Comparison of ENCODE assay signal across 11 cellular contexts in the genomic region with DNA sequence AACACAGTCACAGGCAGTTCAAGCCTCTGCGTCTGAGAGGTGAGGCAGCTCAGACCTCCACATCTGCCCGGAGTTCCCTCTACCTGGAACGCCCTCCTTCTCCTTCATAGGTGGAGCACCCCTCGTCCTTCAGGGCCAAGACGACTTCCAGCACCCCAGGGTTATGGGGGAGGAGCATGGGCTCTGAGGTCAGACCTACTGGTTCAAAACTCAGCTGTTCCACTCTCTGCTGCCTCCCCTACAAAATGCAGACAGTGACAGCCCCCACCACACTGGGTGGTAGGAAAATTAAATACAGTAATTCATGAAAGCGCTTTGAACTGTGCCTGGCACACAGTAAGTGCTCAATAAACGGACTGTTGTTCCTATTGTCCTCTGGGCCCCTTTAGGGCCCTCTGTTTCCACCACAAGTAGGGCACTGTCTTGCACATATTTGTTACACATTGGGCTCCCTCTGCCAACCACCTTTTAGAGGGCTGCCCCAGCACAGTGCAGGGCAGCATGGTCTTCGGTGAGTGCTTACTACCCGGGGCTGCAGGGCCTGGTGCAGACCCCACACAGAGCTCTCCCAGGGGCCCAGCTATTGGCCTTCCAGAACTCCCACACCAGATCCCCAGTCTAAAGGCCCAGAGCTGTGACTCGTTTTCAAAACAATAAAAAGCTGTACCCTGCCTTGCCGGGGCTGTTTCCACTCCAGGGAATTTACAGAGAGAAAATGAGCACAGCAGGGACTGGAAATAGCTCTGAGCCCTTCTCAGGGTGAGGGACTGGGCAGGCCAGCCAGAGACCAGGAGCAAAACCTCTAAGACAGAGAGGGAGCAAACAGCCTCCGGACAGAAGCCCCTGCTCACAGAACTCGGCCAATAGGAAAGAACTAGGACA. TPM values are rescaled to one million over a fixed set of nuclear protein-coding genes. Genes with fewer than 3 reads are reported as not detected.
DNase-seq lines count a peak whose midpoint lies in the region; FAIRE-seq and TF ChIP-seq lines count a peak whose summit lies in the region.
"Had no signal": no experiment of that assay in that cellular context is flagged by ENCODE, and none has a peak within 500 bp of the region (broad histone marks: within the 10 kb centered on the region; RNA-seq: fewer than 3 reads in every experiment).

No MANE protein-coding gene starts in this region.

- no peak overlapping the region for H2BK120ac ChIP-seq in trophoblast cell (ENCODE audit: insufficient read depth, low read length, poor library complexity)

- H3K9me1 ChIP-seq in endothelial cell of umbilical vein (replicated peaks; ENCODE audit: control insufficient read depth, extremely low read depth, insufficient read depth, low read length), result no peaks in the 10 kb centered on the region

- H3K14ac ChIP-seq in trophoblast cell (ENCODE audit: low read length), result no peak overlapping the region

- H2AFZ ChIP-seq in endothelial cell of umbilical vein (ENCODE audit: low read depth, low read length) (no peak overlapping the region), trophoblast cell (ENCODE audit: insufficient read depth, low read length, poor library complexity) (no peak overlapping the region)

- no peak overlapping the region for H3K27ac ChIP-seq in endothelial cell of umbilical vein (ENCODE audit: insufficient read depth, low read depth, low read length)
- H3K27ac ChIP-seq in trophoblast cell (ENCODE audit: low read depth, low read length), result no peak overlapping the region

- POLR2A ChIA-PET in endothelial cell of umbilical vein (lab: Charles Lee), result no interaction called here

- DNase-seq in C1 segment of cervical spinal cord (lab: John Stamatoyannopoulos, UW), result peak in 9 of 14 donors; percentile 23 to 69 (median 47)
- peak; percentile 53 for DNase-seq in NCI-H69 (lab: John Stamatoyannopoulos, UW)
- no peak for DNase-seq in endothelial cell of umbilical vein (ENCODE audit: low read depth, low spot score)
- DNase-seq in trophoblast cell, result no peak
- DNase-seq in GDM1 (lab: John Stamatoyannopoulos, UW), result no peak
- DNase-seq in LoVo (ENCODE audit: low spot score), result no peak
- DNase-seq in stimulated activated CD4-positive, alpha-beta T cell treated with anti-CD3 and anti-CD28 coated beads, Interleukin-1b, Interleukin-23, amount 100 ng/mL, for 48 hours, result no peak
- DNase-seq in NCI-H774 (lab: John Stamatoyannopoulos, UW), result no peak
- DNase-seq: H7, Kasumi-1, SIG-M5 had no signal

- CTCF ChIA-PET in endothelial cell of umbilical vein (lab: Charles Lee), result interaction anchor here (0.7 to 1.3 kb wide), 5 partner anchors 8 to 173 kb away, joined by 3 to 5 read pairs (median 4); no protein-coding TSS in a partner anchor

- H3K4me1 ChIP-seq in endothelial cell of umbilical vein (ENCODE audit: control insufficient read depth, extremely low read depth, insufficient read depth, low read length) (peaks cover 24% of the 10 kb centered on the region), trophoblast cell (ENCODE audit: control insufficient read depth in 1 of 2, insufficient read depth in 2 of 2, low read length in 2 of 2) (peaks cover 21 to 33% of the 10 kb centered on the region in 2 experiments)

- no TSS peak for BruUV-seq in endothelial cell of umbilical vein (replicated peaks; lab: Mats Ljungman, UMichigan)

- intact Hi-C loops in endothelial cell of umbilical vein (cut with micrococcal nuclease), result loop anchor here (5.0 kb wide), 2 partner anchors 33 to 42 kb away; no protein-coding TSS in a partner anchor

- no peak overlapping the region for H3K9ac ChIP-seq in endothelial cell of umbilical vein (replicated peaks; ENCODE audit: extremely low read depth, insufficient read depth, low read length)
- no peak overlapping the region for H3K9ac ChIP-seq in trophoblast cell (ENCODE audit: low read length)

- FAIRE-seq in endothelial cell of umbilical vein (lab: Jason Lieb, UNC), result no peak

- no peak overlapping the region for H4K12ac ChIP-seq in trophoblast cell (ENCODE audit: low read depth, low read length)

- peaks cover 12% of the 10 kb centered on the region for H3K79me1 ChIP-seq in trophoblast cell (ENCODE audit: low read length)

- H3K23ac ChIP-seq in trophoblast cell (ENCODE audit: low read length), result no peak overlapping the region

- WGBS in trophoblast cell (ENCODE audit: extremely low coverage, insufficient coverage, insufficient read length), result no CpG with 5 or more reads among the region's 13 CpGs

- H4K20me1 ChIP-seq in endothelial cell of umbilical vein (replicated peaks; ENCODE audit: control insufficient read depth, extremely low read depth, insufficient read depth, low read length), result no peaks in the 10 kb centered on the region

- TF ChIP-seq CTCF in endothelial cell of umbilical vein (IDR thresholded peaks at IDR 0.05; ENCODE audit: extremely low read depth in 1 of 2, insufficient read depth in 1 of 2, low read depth in 1 of 2, low read length in 2 of 2), result no peak

- H3K4ac ChIP-seq in trophoblast cell (ENCODE audit: low read depth, low read length), result peak overlapping the region; percentile 78

- no peaks in the 10 kb centered on the region for H3K27me3 ChIP-seq in endothelial cell of umbilical vein (ENCODE audit: control insufficient read depth in 2 of 2, insufficient read depth in 2 of 2, low read length in 2 of 2)
- H3K27me3 ChIP-seq in trophoblast cell (ENCODE audit: insufficient read depth, low read length), result no peaks in the 10 kb centered on the region

- no peak overlapping the region for H4K91ac ChIP-seq in trophoblast cell (ENCODE audit: low read depth, low read length)

- no peak for TF ChIP-seq POLR2A in endothelial cell of umbilical vein (IDR thresholded peaks at IDR 0.05; ENCODE audit: low read depth, low read length)

- H3K36me3 ChIP-seq in endothelial cell of umbilical vein (ENCODE audit: control insufficient read depth in 2 of 2, extremely low read depth in 1 of 2, insufficient read depth in 2 of 2, low read length in 2 of 2), result peaks cover 0 to 2% of the 10 kb centered on the region in 2 experiments
- H3K36me3 ChIP-seq in trophoblast cell (ENCODE audit: control insufficient read depth in 1 of 2, insufficient read depth in 2 of 2, low read length in 2 of 2), result peaks cover 4 to 20% of the 10 kb centered on the region in 2 experiments

- H4K8ac ChIP-seq in trophoblast cell (ENCODE audit: low read depth, low read length), result no peak overlapping the region

- H3K4me2 ChIP-seq in endothelial cell of umbilical vein (ENCODE audit: insufficient read depth, low read length), result peak overlapping the region; percentile 0
- H3K4me2 ChIP-seq in trophoblast cell (ENCODE audit: low read length), result no peak overlapping the region

- H3K18ac ChIP-seq in trophoblast cell (ENCODE audit: low read length), result peak overlapping the region; percentile 73

- no peak overlapping the region for H2AK5ac ChIP-seq in trophoblast cell (ENCODE audit: low read length)

- dilution Hi-C loops in endothelial cell of umbilical vein (cut with MboI; ENCODE audit: extremely low pct_ligation_motif_present, low sequenced_read_pairs), result no loop called here

- no peak overlapping the region for H2BK5ac ChIP-seq in trophoblast cell (ENCODE audit: low read depth, low read length, poor library complexity)

- H3K9me3 ChIP-seq in endothelial cell of umbilical vein (replicated peaks; ENCODE audit: control insufficient read depth, insufficient read depth, low read length) (no peaks in the 10 kb centered on the region), trophoblast cell (ENCODE audit: insufficient read depth, low read depth, low read length) (peaks cover 2% of the 10 kb centered on the region)

- H3K4me3 ChIP-seq in endothelial cell of umbilical vein (replicated peaks in 1 of 3; ENCODE audit: insufficient read depth in 1 of 3, low read depth in 1 of 3, low read length in 3 of 3) (no peak overlapping the region), trophoblast cell (ENCODE audit: low read depth, low read length) (no peak overlapping the region)

- H2BK12ac ChIP-seq in trophoblast cell (ENCODE audit: low read length), result no peak overlapping the region

- H3K79me2 ChIP-seq in endothelial cell of umbilical vein (ENCODE audit: control insufficient read depth, insufficient read depth, low read length) (peaks cover 68% of the 10 kb centered on the region), trophoblast cell (ENCODE audit: control insufficient read depth, insufficient read depth, low read length, poor library complexity) (peaks cover 28% of the 10 kb centered on the region)

TF ChIP-seq in endothelial cell of umbilical vein, 7 proteins besides CTCF, POLR2A, EP300 and RAD21:
- TF ChIP-seq, protein P1, sequence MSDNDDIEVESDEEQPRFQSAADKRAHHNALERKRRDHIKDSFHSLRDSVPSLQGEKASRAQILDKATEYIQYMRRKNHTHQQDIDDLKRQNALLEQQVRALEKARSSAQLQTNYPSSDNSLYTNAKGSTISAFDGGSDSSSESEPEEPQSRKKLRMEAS (IDR thresholded peaks at IDR 0.05; ENCODE audit: insufficient read depth, insufficient read length), result no peak
- TF ChIP-seq MYC (IDR thresholded peaks at IDR 0.05; ENCODE audit: low read depth, low read length) (no peak), JUN (IDR thresholded peaks at IDR 0.05; ENCODE audit: borderline replicate concordance, insufficient read depth, insufficient read length, low read depth) (no peak), FOS (IDR thresholded peaks at IDR 0.05; ENCODE audit: borderline replicate concordance, insufficient read depth, low read length) (no peak), EZH2 (IDR thresholded peaks at IDR 0.05; ENCODE audit: borderline replicate concordance, low read depth, low read length, severe bottlenecking) (no peak)

RNA-seq across cellular contexts. Expression of a gene that starts 2.5 kb away (rescaled TPM):
- total RNA-seq in endothelial cell of umbilical vein, result 96.6 and 99.8 TPM in 2 replicates
- 72.5 and 88.8 TPM in 2 replicates for polyA plus RNA-seq in endothelial cell of umbilical vein
- polyA plus RNA-seq in endothelial cell of umbilical vein (2011; cell fraction: cytosol; rRNA removed), result 51.8 and 64.2 TPM in 2 replicates
- polyA plus RNA-seq in endothelial cell of umbilical vein (2011; cell fraction: nucleus; rRNA removed), result 67.8 and 78.0 TPM in 2 replicates
- polyA plus RNA-seq in endothelial cell of umbilical vein (2012), result 63.0 and 73.8 TPM in 2 replicates
- 54.4 and 68.6 TPM in 2 replicates for polyA minus RNA-seq in endothelial cell of umbilical vein
- 21.9 TPM for polyA minus RNA-seq in endothelial cell of umbilical vein (2011; cell fraction: cytosol; rRNA and poly(A)+ RNA removed)
- 30.2 and 34.5 TPM in 2 replicates for polyA minus RNA-seq in endothelial cell of umbilical vein (2011; cell fraction: nucleus; rRNA and poly(A)+ RNA removed)
- 88.3 and 94.8 TPM in 2 replicates for polyA plus RNA-seq in trophoblast cell (2013)

RNA-seq across cellular contexts. Expression of a gene that starts 46.9 kb away (rescaled TPM):
- 261 and 262 TPM in 2 replicates for total RNA-seq in endothelial cell of umbilical vein
- polyA plus RNA-seq in endothelial cell of umbilical vein, result 259 and 277 TPM in 2 replicates
- 219 and 257 TPM in 2 replicates for polyA plus RNA-seq in endothelial cell of umbilical vein (2011; cell fraction: cytosol; rRNA removed)
- polyA plus RNA-seq in endothelial cell of umbilical vein (2011; cell fraction: nucleus; rRNA removed), result 481 and 548 TPM in 2 replicates
- 120 and 135 TPM in 2 replicates for polyA plus RNA-seq in endothelial cell of umbilical vein (2012)
- 225 and 233 TPM in 2 replicates for polyA minus RNA-seq in endothelial cell of umbilical vein
- polyA minus RNA-seq in endothelial cell of umbilical vein (2011; cell fraction: cytosol; rRNA and poly(A)+ RNA removed), result 116 TPM
- polyA minus RNA-seq in endothelial cell of umbilical vein (2011; cell fraction: nucleus; rRNA and poly(A)+ RNA removed), result 119 and 139 TPM in 2 replicates
- polyA plus RNA-seq in trophoblast cell (2013), result 172 and 176 TPM in 2 replicates

Comparison
In these comparisons a context has a peak if more than half of its experiments do, and no peak if none do; other contexts are left out.
1. DNase-seq: peak in C1 segment of cervical spinal cord (9 of 14) and NCI-H69 (single experiment); none in endothelial cell of umbilical vein (single experiment), trophoblast cell (0 of 2), GDM1 (single experiment), LoVo (single experiment), stimulated activated CD4-positive, alpha-beta T cell treated with anti-CD3 and anti-CD28 coated beads, Interleukin-1b, Interleukin-23, amount 100 ng/mL, for 48 hours (single experiment) and NCI-H774 (single experiment).